In genomic region chr21:45613396-45613795, GRCh38 we compare ENCODE assay signal across 2 cellular contexts.
TF ChIP-seq lines count a peak whose summit lies in the region.

No MANE protein-coding gene starts in this region.

TF ChIP-seq in SK-N-SH, 30 proteins besides CTCF, POLR2A, EP300 and RAD21 (continued from another document):
- TF ChIP-seq, protein P1, sequence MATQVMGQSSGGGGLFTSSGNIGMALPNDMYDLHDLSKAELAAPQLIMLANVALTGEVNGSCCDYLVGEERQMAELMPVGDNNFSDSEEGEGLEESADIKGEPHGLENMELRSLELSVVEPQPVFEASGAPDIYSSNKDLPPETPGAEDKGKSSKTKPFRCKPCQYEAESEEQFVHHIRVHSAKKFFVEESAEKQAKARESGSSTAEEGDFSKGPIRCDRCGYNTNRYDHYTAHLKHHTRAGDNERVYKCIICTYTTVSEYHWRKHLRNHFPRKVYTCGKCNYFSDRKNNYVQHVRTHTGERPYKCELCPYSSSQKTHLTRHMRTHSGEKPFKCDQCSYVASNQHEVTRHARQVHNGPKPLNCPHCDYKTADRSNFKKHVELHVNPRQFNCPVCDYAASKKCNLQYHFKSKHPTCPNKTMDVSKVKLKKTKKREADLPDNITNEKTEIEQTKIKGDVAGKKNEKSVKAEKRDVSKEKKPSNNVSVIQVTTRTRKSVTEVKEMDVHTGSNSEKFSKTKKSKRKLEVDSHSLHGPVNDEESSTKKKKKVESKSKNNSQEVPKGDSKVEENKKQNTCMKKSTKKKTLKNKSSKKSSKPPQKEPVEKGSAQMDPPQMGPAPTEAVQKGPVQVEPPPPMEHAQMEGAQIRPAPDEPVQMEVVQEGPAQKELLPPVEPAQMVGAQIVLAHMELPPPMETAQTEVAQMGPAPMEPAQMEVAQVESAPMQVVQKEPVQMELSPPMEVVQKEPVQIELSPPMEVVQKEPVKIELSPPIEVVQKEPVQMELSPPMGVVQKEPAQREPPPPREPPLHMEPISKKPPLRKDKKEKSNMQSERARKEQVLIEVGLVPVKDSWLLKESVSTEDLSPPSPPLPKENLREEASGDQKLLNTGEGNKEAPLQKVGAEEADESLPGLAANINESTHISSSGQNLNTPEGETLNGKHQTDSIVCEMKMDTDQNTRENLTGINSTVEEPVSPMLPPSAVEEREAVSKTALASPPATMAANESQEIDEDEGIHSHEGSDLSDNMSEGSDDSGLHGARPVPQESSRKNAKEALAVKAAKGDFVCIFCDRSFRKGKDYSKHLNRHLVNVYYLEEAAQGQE (IDR thresholded peaks at IDR 0.05; ENCODE audit: low read depth, low read length) = no peak
- no peak for TF ChIP-seq NRF1 (IDR thresholded peaks at IDR 0.05; ENCODE audit: low read depth, low read length)
- no peak for TF ChIP-seq MAX (IDR thresholded peaks at IDR 0.05; ENCODE audit: low read depth)
- TF ChIP-seq RCOR1 (IDR thresholded peaks at IDR 0.05; ENCODE audit: low read length) = no peak
- no peak for TF ChIP-seq JUND (IDR thresholded peaks at IDR 0.05)
- no peak for TF ChIP-seq USF1 (IDR thresholded peaks at IDR 0.05; ENCODE audit: borderline replicate concordance, low read depth)

TF ChIP-seq in SK-N-SH treated with all-trans-retinoic acid at 6 μM for 48 hours, 23 proteins besides CTCF, POLR2A, EP300 and RAD21 (continued from another document):
- no peak for TF ChIP-seq TSHZ2 (CRISPR knock-in tag; IDR thresholded peaks at IDR 0.05)
- TF ChIP-seq RARB (CRISPR knock-in tag; IDR thresholded peaks at IDR 0.05) = no peak
- TF ChIP-seq SNAI2 (CRISPR knock-in tag; IDR thresholded peaks at IDR 0.05) = no peak
- no peak for TF ChIP-seq ZNF565 (CRISPR knock-in tag; conservative IDR thresholded peaks at IDR 0.05; ENCODE audit: low read depth)
- TF ChIP-seq ISL1 (CRISPR knock-in tag; IDR thresholded peaks at IDR 0.05) = no peak
- TF ChIP-seq BACH2 (CRISPR knock-in tag; IDR thresholded peaks at IDR 0.05; ENCODE audit: borderline replicate concordance) = no peak
- TF ChIP-seq PPARA (CRISPR knock-in tag; IDR thresholded peaks at IDR 0.05; ENCODE audit: borderline replicate concordance) = no peak
- TF ChIP-seq, protein P2, sequence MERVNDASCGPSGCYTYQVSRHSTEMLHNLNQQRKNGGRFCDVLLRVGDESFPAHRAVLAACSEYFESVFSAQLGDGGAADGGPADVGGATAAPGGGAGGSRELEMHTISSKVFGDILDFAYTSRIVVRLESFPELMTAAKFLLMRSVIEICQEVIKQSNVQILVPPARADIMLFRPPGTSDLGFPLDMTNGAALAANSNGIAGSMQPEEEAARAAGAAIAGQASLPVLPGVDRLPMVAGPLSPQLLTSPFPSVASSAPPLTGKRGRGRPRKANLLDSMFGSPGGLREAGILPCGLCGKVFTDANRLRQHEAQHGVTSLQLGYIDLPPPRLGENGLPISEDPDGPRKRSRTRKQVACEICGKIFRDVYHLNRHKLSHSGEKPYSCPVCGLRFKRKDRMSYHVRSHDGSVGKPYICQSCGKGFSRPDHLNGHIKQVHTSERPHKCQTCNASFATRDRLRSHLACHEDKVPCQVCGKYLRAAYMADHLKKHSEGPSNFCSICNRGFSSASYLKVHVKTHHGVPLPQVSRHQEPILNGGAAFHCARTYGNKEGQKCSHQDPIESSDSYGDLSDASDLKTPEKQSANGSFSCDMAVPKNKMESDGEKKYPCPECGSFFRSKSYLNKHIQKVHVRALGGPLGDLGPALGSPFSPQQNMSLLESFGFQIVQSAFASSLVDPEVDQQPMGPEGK (CRISPR knock-in tag; IDR thresholded peaks at IDR 0.05; ENCODE audit: borderline replicate concordance) = no peak
- TF ChIP-seq, protein P3, sequence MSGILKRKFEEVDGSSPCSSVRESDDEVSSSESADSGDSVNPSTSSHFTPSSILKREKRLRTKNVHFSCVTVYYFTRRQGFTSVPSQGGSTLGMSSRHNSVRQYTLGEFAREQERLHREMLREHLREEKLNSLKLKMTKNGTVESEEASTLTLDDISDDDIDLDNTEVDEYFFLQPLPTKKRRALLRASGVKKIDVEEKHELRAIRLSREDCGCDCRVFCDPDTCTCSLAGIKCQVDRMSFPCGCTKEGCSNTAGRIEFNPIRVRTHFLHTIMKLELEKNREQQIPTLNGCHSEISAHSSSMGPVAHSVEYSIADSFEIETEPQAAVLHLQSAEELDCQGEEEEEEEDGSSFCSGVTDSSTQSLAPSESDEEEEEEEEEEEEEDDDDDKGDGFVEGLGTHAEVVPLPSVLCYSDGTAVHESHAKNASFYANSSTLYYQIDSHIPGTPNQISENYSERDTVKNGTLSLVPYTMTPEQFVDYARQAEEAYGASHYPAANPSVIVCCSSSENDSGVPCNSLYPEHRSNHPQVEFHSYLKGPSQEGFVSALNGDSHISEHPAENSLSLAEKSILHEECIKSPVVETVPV (CRISPR knock-in tag; IDR thresholded peaks at IDR 0.05) = no peak
TF ChIP-seq in SK-N-SH treated with all-trans-retinoic acid at 6 μM for 48 hours: peak in this region for 0.
